In genomic region chr1:1146026-1146425, GRCh38 we compare ENCODE assay signal across 22 cellular contexts. TPM values are rescaled to one million over a fixed set of nuclear protein-coding genes. Genes with fewer than 3 reads are reported as not detected.
"Had no signal": no experiment of that assay in that cellular context is flagged by ENCODE, and none has a peak within 500 bp of the region (broad histone marks: within the 10 kb centered on the region; RNA-seq: fewer than 3 reads in every experiment).

No MANE protein-coding gene starts in this region.

- H3K27me3 ChIP-seq: adrenal gland, breast epithelium, right atrium auricular region, upper lobe of right lung had no signal

- H3K4me3 ChIP-seq: adrenal gland, breast epithelium, coronary artery, left lung, prostate gland, right atrium auricular region, SK-N-MC, skin epidermis, thoracic aorta, upper lobe of right lung had no signal

- H3K4me1 Mint-ChIP-seq: neural crest cell had no signal

- H3K36me3 Mint-ChIP-seq: activated CD4-positive, alpha-beta memory T cell treated with anti-CD3 and anti-CD28 coated beads for 36 hours; mesothelial cell of epicardium had no signal

- H3K36me3 ChIP-seq: adrenal gland, breast epithelium, left lung, prostate gland, right atrium auricular region, thoracic aorta, upper lobe of right lung had no signal

- H3K4me3 Mint-ChIP-seq: activated CD4-positive, alpha-beta memory T cell treated with anti-CD3 and anti-CD28 coated beads for 36 hours; mesothelial cell of epicardium; neural crest cell had no signal

- H3K27ac ChIP-seq: adrenal gland, breast epithelium, coronary artery, left lung, prostate gland, right atrium auricular region, SK-N-MC, thoracic aorta, upper lobe of right lung had no signal

- H3K9me3 Mint-ChIP-seq: activated CD4-positive, alpha-beta memory T cell treated with anti-CD3 and anti-CD28 coated beads for 36 hours; mesothelial cell of epicardium; neural crest cell had no signal

- H3K4me1 ChIP-seq: adrenal gland, breast epithelium, prostate gland, right atrium auricular region, upper lobe of right lung had no signal

- ATAC-seq: left lung, upper lobe of right lung had no signal

- H3K27me3 Mint-ChIP-seq: activated CD4-positive, alpha-beta memory T cell treated with anti-CD3 and anti-CD28 coated beads for 36 hours had no signal

- DNase-seq: activated CD4-positive, alpha-beta memory T cell treated with anti-CD3 and anti-CD28 coated beads for 36 hours; activated CD4-positive, CD25-positive, alpha-beta regulatory T cell treated with anti-CD3 and anti-CD28 coated beads, Interleukin-2, amount 50 U/mL, for 72 hours; activated naive CD4-positive, alpha-beta T cell treated with anti-CD3 and anti-CD28 coated beads, Interleukin-2, amount 50 U/mL, for 16 hours; activated T-cell treated with anti-CD3 and anti-CD28 coated beads, Interleukin-2, amount 50 U/mL, for 1 hour; adrenal gland; head of caudate nucleus; left lung; upper lobe of right lung had no signal

- H3K27ac Mint-ChIP-seq: mesothelial cell of epicardium had no signal

- H3K9me3 ChIP-seq: adrenal gland, breast epithelium, left lung, prostate gland, right atrium auricular region, thoracic aorta, upper lobe of right lung had no signal

RNA-seq across cellular contexts. Expression of gene TTLL10, which starts 27.7 kb away (rescaled TPM):
- total RNA-seq: activated CD4-positive, alpha-beta memory T cell treated with anti-CD3 and anti-CD28 coated beads for 36 hours; adrenal gland; astrocyte; frontal cortex; kidney epithelial cell; lung microvascular endothelial cell; neural crest cell; osteocyte; right atrium auricular region; thoracic aorta; upper lobe of right lung had no signal
